Comparison of ENCODE assay signal across 1 cellular context in the genomic region with DNA sequence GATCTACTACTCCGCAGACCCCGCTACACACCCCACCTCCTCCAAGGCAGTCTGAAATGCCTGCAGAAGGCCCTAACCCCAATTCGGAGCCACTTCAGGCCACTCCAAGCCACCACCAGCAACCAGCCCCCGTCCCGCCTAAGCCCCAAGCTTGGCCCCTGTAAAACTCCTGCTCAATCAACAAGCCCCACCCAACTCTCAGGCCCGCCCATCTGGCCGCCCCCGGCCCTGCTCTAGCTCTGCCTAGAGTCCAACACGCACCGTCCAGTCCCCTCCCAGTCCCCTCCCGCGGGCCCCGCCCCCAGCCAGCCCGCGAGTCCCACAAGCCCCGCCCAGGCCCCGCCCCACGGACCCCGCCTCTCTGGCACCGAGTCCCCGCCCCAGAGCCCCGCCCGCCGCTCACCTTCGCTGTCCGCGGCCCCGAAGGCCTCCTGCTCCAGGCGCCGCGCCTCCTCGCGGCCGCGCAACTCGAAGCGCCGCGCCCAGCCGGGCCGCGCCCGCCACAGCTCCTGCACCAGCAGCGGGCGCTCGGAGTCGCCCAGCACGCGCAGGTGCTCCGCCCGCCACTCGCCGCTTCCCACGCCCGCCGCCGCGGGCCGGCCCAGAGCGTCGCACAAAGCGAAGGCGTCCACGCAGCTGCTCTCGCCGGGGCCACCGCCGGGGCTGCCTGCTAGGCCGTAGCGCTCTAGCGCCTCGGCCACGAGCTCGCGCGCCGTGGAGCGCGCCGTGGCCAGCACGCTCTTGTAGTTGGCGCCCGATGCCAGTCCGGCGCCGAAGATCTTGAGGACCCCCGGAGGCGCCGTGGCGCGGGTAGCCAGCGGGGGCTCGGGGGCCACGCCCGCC.
TF ChIP-seq lines count a peak whose summit lies in the region.

No MANE protein-coding gene starts in this region.

TF ChIP-seq in K562, 482 proteins besides CTCF, POLR2A, EP300 and RAD21 (continued from another document and continues in another):
- TF ChIP-seq ZBTB12 (CRISPR knock-in tag; IDR thresholded peaks at IDR 0.05) (no peak), ILF3 (IDR thresholded peaks at IDR 0.05; ENCODE audit: borderline replicate concordance) (no peak; the same call in 1 of the 2 replicates), ETS2 (tag; IDR thresholded peaks at IDR 0.05; ENCODE audit: borderline replicate concordance, poor library complexity, severe bottlenecking) (no peak), SNAPC5 (CRISPR knock-in tag; IDR thresholded peaks at IDR 0.05) (no peak), ZNF146 (CRISPR knock-in tag; IDR thresholded peaks at IDR 0.05; ENCODE audit: unreplicated experiment) (no peak), KAT8 (IDR thresholded peaks at IDR 0.05; ENCODE audit: low read depth) (no peak), HNRNPH1 (optimal IDR thresholded peaks at IDR 0.05; ENCODE audit: low read depth, low read length) (no peak), TSC22D4 (tag; IDR thresholded peaks at IDR 0.05) (no peak), HSF4 (CRISPR knock-in tag; IDR thresholded peaks at IDR 0.05; ENCODE audit: borderline replicate concordance) (no peak), STAT5B (CRISPR knock-in tag; IDR thresholded peaks at IDR 0.05) (no peak), PURB (CRISPR knock-in tag; IDR thresholded peaks at IDR 0.05; ENCODE audit: low read depth) (no peak), HDAC8 (tag; IDR thresholded peaks at IDR 0.05) (0 out of 2 replicates have a peak, but pooled peaks have one; percentile 57), ZNF224 (CRISPR knock-in tag; IDR thresholded peaks at IDR 0.05) (no peak), ZFP30 (CRISPR knock-in tag; IDR thresholded peaks at IDR 0.05; ENCODE audit: borderline replicate concordance) (no peak), SP1 (CRISPR knock-in tag; IDR thresholded peaks at IDR 0.05) (no peak), MITF (IDR thresholded peaks at IDR 0.05) (0 out of 2 replicates have a peak, but pooled peaks have one; percentile 18), CREB1 (IDR thresholded peaks at IDR 0.05) (peak; percentile 48; the same call in 1 of the 2 replicates), CREB1 (CRISPR knock-in tag; IDR thresholded peaks at IDR 0.05) (no peak), ZNF384 (IDR thresholded peaks at IDR 0.05; ENCODE audit: low read depth, low read length) (no peak; the same call in 1 of the 2 replicates), ZNF778 (CRISPR knock-in tag; IDR thresholded peaks at IDR 0.05) (no peak), TGIF2 (CRISPR knock-in tag; IDR thresholded peaks at IDR 0.05) (no peak), CBFA2T3 (IDR thresholded peaks at IDR 0.05) (no peak), KLF13 (tag; IDR thresholded peaks at IDR 0.05; ENCODE audit: borderline replicate concordance, low read depth) (no peak), HMGN3 (IDR thresholded peaks at IDR 0.05; ENCODE audit: borderline replicate concordance, extremely low read depth, insufficient read length, low read depth, low read length) (peak; percentile 79), ZNF318 (IDR thresholded peaks at IDR 0.05; ENCODE audit: borderline replicate concordance in 1 of 2, low read depth in 1 of 2) (no peak), SAP30 (IDR thresholded peaks at IDR 0.05; ENCODE audit: borderline replicate concordance, insufficient read depth, low read depth, low read length, poor library complexity, severe bottlenecking) (no peak), ZNF197 (CRISPR knock-in tag; IDR thresholded peaks at IDR 0.05; ENCODE audit: low read depth) (no peak), SIN3B (IDR thresholded peaks at IDR 0.05; ENCODE audit: low read depth) (0 out of 2 replicates have a peak, but pooled peaks have one; percentile 50), PRMT5 (CRISPR knock-in tag; IDR thresholded peaks at IDR 0.05) (no peak), CHD4 (IDR thresholded peaks at IDR 0.05; ENCODE audit: insufficient read depth, insufficient replicate concordance, low read depth, low read length, poor library complexity, severe bottlenecking) (no peak), TFAM (CRISPR knock-in tag; conservative IDR thresholded peaks at IDR 0.05) (no peak), ZBTB8A (IDR thresholded peaks at IDR 0.05; ENCODE audit: partially characterized antibody) (no peak), POLR3G (IDR thresholded peaks at IDR 0.05; ENCODE audit: extremely low read depth, insufficient read length, insufficient replicate concordance) (no peak), MAFG (tag; conservative IDR thresholded peaks at IDR 0.05) (no peak), ZNF696 (CRISPR knock-in tag; conservative IDR thresholded peaks at IDR 0.05) (no peak)
- TF ChIP-seq, protein P1, sequence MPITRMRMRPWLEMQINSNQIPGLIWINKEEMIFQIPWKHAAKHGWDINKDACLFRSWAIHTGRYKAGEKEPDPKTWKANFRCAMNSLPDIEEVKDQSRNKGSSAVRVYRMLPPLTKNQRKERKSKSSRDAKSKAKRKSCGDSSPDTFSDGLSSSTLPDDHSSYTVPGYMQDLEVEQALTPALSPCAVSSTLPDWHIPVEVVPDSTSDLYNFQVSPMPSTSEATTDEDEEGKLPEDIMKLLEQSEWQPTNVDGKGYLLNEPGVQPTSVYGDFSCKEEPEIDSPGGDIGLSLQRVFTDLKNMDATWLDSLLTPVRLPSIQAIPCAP (CRISPR knock-in tag; IDR thresholded peaks at IDR 0.05; ENCODE audit: borderline replicate concordance): no peak
- TF ChIP-seq, protein P2, sequence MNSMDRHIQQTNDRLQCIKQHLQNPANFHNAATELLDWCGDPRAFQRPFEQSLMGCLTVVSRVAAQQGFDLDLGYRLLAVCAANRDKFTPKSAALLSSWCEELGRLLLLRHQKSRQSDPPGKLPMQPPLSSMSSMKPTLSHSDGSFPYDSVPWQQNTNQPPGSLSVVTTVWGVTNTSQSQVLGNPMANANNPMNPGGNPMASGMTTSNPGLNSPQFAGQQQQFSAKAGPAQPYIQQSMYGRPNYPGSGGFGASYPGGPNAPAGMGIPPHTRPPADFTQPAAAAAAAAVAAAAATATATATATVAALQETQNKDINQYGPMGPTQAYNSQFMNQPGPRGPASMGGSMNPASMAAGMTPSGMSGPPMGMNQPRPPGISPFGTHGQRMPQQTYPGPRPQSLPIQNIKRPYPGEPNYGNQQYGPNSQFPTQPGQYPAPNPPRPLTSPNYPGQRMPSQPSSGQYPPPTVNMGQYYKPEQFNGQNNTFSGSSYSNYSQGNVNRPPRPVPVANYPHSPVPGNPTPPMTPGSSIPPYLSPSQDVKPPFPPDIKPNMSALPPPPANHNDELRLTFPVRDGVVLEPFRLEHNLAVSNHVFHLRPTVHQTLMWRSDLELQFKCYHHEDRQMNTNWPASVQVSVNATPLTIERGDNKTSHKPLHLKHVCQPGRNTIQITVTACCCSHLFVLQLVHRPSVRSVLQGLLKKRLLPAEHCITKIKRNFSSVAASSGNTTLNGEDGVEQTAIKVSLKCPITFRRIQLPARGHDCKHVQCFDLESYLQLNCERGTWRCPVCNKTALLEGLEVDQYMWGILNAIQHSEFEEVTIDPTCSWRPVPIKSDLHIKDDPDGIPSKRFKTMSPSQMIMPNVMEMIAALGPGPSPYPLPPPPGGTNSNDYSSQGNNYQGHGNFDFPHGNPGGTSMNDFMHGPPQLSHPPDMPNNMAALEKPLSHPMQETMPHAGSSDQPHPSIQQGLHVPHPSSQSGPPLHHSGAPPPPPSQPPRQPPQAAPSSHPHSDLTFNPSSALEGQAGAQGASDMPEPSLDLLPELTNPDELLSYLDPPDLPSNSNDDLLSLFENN (IDR thresholded peaks at IDR 0.05; ENCODE audit: low read depth in 2 of 2, low read length in 2 of 2): no peak
- TF ChIP-seq, protein P3, sequence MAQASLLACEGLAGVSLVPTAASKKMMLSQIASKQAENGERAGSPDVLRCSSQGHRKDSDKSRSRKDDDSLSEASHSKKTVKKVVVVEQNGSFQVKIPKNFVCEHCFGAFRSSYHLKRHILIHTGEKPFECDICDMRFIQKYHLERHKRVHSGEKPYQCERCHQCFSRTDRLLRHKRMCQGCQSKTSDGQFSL (CRISPR knock-in tag; IDR thresholded peaks at IDR 0.05): 0 out of 2 replicates have a peak, but pooled peaks have one; percentile 46
- TF ChIP-seq, protein P3 (tag; IDR thresholded peaks at IDR 0.05): no peak
- TF ChIP-seq, protein P4, sequence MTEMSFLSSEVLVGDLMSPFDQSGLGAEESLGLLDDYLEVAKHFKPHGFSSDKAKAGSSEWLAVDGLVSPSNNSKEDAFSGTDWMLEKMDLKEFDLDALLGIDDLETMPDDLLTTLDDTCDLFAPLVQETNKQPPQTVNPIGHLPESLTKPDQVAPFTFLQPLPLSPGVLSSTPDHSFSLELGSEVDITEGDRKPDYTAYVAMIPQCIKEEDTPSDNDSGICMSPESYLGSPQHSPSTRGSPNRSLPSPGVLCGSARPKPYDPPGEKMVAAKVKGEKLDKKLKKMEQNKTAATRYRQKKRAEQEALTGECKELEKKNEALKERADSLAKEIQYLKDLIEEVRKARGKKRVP (CRISPR knock-in tag; IDR thresholded peaks at IDR 0.05): no peak
- TF ChIP-seq, protein P5, sequence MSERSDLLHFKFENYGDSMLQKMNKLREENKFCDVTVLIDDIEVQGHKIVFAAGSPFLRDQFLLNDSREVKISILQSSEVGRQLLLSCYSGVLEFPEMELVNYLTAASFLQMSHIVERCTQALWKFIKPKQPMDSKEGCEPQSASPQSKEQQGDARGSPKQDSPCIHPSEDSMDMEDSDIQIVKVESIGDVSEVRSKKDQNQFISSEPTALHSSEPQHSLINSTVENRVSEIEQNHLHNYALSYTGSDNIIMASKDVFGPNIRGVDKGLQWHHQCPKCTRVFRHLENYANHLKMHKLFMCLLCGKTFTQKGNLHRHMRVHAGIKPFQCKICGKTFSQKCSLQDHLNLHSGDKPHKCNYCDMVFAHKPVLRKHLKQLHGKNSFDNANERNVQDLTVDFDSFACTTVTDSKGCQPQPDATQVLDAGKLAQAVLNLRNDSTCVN (CRISPR knock-in tag; IDR thresholded peaks at IDR 0.05): no peak
